In the genomic region with DNA sequence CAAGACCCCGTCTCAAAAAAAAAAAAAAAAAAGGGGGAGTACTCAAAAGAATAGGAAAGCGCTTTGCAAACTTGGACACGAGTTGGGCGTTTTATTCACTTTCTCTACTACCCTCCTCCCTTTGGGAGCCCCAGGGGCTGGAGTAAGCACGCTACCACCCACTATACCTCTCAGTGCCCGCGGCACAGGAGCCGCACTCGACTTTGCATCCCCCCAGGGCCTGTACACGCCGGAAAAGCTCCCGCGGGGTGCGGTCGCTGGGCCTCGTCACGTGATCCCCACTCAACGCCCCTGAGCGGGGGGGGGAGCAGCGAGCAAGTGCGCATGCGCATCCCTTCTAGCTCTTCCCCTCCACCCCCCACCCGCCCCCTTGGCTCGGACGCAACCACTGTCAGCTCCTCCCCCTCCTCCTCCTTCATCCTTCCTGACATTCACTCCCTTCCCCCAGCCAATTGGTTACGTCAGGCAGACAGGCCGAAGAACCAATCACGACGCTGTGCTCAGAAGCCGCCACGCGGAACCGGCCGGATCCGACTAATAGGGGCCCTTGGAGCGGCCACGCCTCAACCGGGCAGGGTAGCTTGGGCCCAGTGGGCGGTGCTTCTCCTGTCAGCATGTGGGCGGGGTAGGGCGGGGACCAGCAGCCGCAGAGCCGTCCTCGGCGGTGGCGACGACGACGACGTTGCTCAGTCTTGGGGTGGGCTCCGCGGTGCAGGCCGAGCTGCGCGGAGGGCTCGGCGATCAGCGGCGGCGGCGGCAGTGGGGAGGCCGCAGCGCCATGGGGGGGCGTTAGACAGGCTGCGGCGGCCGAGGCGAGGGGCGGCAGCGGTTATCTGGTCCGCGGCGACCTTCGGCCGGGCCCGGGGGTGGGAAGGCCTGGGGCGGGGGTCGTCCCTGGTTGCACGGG, we compare ENCODE assay signal across 8 cellular contexts. TPM values are rescaled to one million over a fixed set of nuclear protein-coding genes. Genes with fewer than 3 reads are reported as not detected.
DNase-seq lines count a peak whose midpoint lies in the region; ATAC-seq and TF ChIP-seq lines count a peak whose summit lies in the region.

A gene with protein sequence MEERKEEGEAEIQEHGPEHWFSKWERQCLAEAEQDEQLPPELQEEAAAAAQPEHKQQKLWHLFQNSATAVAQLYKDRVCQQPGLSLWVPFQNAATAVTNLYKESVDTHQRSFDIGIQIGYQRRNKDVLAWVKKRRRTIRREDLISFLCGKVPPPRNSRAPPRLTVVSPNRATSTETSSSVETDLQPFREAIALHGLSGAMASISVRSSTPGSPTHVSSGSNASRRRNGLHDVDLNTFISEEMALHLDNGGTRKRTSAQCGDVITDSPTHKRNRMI (plus strand): TSS at position 685 of the 907 bp plus-strand sequence. CDS start 401 bp downstream, outside the sequence.

- H3K4me3 ChIP-seq in liver (ENCODE audit: low read depth in 1 of 3, low read length in 3 of 3), result peak within 1 kb of the TSS; percentile 87 to 90 (median 88)

- under 1% methylated on average over 79 of the region's 79 CpGs for WGBS in liver

- no peaks in the 10 kb centered on the region for H3K36me3 ChIP-seq in liver (ENCODE audit: control insufficient read depth in 4 of 4, insufficient read depth in 3 of 4, low read depth in 1 of 4, low read length in 3 of 4)

- peak in 1 of 2 donors; percentile 11 for TF ChIP-seq RAD21 in liver (IDR thresholded peaks at IDR 0.05)

- peak within 1 kb of the TSS; percentile 98 for H3K27ac ChIP-seq in C4-2B
- H3K27ac ChIP-seq in liver (ENCODE audit: low read depth in 1 of 2, low read length in 2 of 2), result peak within 1 kb of the TSS; percentile 80 to 97

- TF ChIP-seq CTCF in C4-2B (conservative IDR thresholded peaks at IDR 0.05), result no peak
- no peak for TF ChIP-seq CTCF in liver (IDR thresholded peaks at IDR 0.05; ENCODE audit: low read depth, low read length, missing input control)

- DNase-seq in NCI-H774 (lab: John Stamatoyannopoulos, UW) (peak; percentile 99), dermis microvascular lymphatic vessel endothelial cell (ENCODE audit: low read depth in 2 of 2) (peak; percentile 100)
- DNase-seq in activated CD4-positive, alpha-beta T cell treated with anti-CD3 and anti-CD28 coated beads, Interleukin-2, amount 50 U/mL, for 48 hours, result peak; percentile 99
- peak; percentile 99 for DNase-seq in stimulated activated CD4-positive, alpha-beta T cell treated with anti-CD3 and anti-CD28 coated beads, Interleukin-4, amount 100 ng/mL, for 24 hours

- peaks cover 5 to 30% (median 29%) of the 10 kb centered on the region in 4 donors for H3K4me1 ChIP-seq in liver (ENCODE audit: control insufficient read depth in 4 of 4, insufficient read depth in 4 of 4, low read length in 3 of 4)

- H3K27me3 ChIP-seq in liver (ENCODE audit: control insufficient read depth in 4 of 4, insufficient read depth in 4 of 4, low read length in 3 of 4), result no peaks in the 10 kb centered on the region

- no peaks in the 10 kb centered on the region for H3K9me3 ChIP-seq in liver (ENCODE audit: control insufficient read depth in 4 of 4, low read length in 3 of 4)

- ATAC-seq in GM19395 (IDR thresholded peaks at IDR 0.05; ENCODE audit: unreplicated experiment) (peak; percentile 92), HG03565 (IDR thresholded peaks at IDR 0.05; ENCODE audit: unreplicated experiment) (peak; percentile 85)

- peak within 1 kb of the TSS; percentile 80 to 86 for H3K9ac ChIP-seq in liver (ENCODE audit: low read depth in 1 of 2, low read length in 2 of 2)

TF ChIP-seq in liver, 16 proteins besides CTCF, POLR2A, EP300 and RAD21:
- TF ChIP-seq, protein P1, sequence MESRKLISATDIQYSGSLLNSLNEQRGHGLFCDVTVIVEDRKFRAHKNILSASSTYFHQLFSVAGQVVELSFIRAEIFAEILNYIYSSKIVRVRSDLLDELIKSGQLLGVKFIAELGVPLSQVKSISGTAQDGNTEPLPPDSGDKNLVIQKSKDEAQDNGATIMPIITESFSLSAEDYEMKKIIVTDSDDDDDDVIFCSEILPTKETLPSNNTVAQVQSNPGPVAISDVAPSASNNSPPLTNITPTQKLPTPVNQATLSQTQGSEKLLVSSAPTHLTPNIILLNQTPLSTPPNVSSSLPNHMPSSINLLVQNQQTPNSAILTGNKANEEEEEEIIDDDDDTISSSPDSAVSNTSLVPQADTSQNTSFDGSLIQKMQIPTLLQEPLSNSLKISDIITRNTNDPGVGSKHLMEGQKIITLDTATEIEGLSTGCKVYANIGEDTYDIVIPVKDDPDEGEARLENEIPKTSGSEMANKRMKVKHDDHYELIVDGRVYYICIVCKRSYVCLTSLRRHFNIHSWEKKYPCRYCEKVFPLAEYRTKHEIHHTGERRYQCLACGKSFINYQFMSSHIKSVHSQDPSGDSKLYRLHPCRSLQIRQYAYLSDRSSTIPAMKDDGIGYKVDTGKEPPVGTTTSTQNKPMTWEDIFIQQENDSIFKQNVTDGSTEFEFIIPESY (IDR thresholded peaks at IDR 0.05), result peak; percentile 43
- TF ChIP-seq TAF1 (conservative IDR thresholded peaks at IDR 0.05) (peak; percentile 95), EGR1 (IDR thresholded peaks at IDR 0.05; ENCODE audit: low read depth in 2 of 2) (peak in 1 of 2 donors; percentile 66), HNF4G (IDR thresholded peaks at IDR 0.05) (no peak), YY1 (IDR thresholded peaks at IDR 0.05) (peak; percentile 87), HNF4A (conservative IDR thresholded peaks at IDR 0.05) (peak in 1 of 2 donors; percentile 9), GABPA (IDR thresholded peaks at IDR 0.05 in 1 of 2, conservative IDR thresholded peaks at IDR 0.05 in 1 of 2) (peak in 1 of 2 donors; percentile 71), FOXA1 (IDR thresholded peaks at IDR 0.05) (no peak), SP1 (IDR thresholded peaks at IDR 0.05) (peak; percentile 95), NR2F2 (IDR thresholded peaks at IDR 0.05) (no peak), FOXA2 (IDR thresholded peaks at IDR 0.05) (no peak), RXRA (IDR thresholded peaks at IDR 0.05) (peak; percentile 41 to 45), JUND (IDR thresholded peaks at IDR 0.05) (peak in 1 of 2 donors; percentile 49)
- TF ChIP-seq, protein P2, sequence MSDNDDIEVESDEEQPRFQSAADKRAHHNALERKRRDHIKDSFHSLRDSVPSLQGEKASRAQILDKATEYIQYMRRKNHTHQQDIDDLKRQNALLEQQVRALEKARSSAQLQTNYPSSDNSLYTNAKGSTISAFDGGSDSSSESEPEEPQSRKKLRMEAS (IDR thresholded peaks at IDR 0.05), result peak; percentile 66
- TF ChIP-seq, protein P3, sequence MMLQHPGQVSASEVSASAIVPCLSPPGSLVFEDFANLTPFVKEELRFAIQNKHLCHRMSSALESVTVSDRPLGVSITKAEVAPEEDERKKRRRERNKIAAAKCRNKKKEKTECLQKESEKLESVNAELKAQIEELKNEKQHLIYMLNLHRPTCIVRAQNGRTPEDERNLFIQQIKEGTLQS (IDR thresholded peaks at IDR 0.05), result peak; percentile 32
- TF ChIP-seq, protein P4, sequence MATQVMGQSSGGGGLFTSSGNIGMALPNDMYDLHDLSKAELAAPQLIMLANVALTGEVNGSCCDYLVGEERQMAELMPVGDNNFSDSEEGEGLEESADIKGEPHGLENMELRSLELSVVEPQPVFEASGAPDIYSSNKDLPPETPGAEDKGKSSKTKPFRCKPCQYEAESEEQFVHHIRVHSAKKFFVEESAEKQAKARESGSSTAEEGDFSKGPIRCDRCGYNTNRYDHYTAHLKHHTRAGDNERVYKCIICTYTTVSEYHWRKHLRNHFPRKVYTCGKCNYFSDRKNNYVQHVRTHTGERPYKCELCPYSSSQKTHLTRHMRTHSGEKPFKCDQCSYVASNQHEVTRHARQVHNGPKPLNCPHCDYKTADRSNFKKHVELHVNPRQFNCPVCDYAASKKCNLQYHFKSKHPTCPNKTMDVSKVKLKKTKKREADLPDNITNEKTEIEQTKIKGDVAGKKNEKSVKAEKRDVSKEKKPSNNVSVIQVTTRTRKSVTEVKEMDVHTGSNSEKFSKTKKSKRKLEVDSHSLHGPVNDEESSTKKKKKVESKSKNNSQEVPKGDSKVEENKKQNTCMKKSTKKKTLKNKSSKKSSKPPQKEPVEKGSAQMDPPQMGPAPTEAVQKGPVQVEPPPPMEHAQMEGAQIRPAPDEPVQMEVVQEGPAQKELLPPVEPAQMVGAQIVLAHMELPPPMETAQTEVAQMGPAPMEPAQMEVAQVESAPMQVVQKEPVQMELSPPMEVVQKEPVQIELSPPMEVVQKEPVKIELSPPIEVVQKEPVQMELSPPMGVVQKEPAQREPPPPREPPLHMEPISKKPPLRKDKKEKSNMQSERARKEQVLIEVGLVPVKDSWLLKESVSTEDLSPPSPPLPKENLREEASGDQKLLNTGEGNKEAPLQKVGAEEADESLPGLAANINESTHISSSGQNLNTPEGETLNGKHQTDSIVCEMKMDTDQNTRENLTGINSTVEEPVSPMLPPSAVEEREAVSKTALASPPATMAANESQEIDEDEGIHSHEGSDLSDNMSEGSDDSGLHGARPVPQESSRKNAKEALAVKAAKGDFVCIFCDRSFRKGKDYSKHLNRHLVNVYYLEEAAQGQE (IDR thresholded peaks at IDR 0.05), result peak; percentile 57

RNA-seq across cellular contexts. Expression of the gene that starts here (rescaled TPM):
- 45.7 and 50.7 TPM in 2 replicates for total RNA-seq in dermis microvascular lymphatic vessel endothelial cell
- total RNA-seq in liver, result 10 to 100 TPM; 26.3 to 46.5 TPM
- polyA plus RNA-seq in liver, result 1 to 10 TPM; 6.5 to 9.1 TPM

Comparison
In these comparisons a context has a peak if more than half of its experiments do, and no peak if none do; other contexts are left out.
1. Peak in every context shown above with its lines: DNase-seq, ATAC-seq, H3K4me3 ChIP-seq and H3K27ac ChIP-seq.